10 cellular contexts compared by ENCODE assay signal in genomic region chr1:226201029-226201593, GRCh38. TPM values are rescaled to one million over a fixed set of nuclear protein-coding genes. Genes with fewer than 3 reads are reported as not detected.
A peak's percentile ranks its signal among the peaks of the same experiment; 100 is the strongest.
DNase-seq lines count a peak whose midpoint lies in the region; ATAC-seq, FAIRE-seq and TF ChIP-seq lines count a peak whose summit lies in the region.
"Had no signal": no experiment of that assay in that cellular context is flagged by ENCODE, and none has a peak within 500 bp of the region (broad histone marks: within the 10 kb centered on the region; RNA-seq: fewer than 3 reads in every experiment).

No MANE protein-coding gene starts in this region.

- no peak overlapping the region for H4K91ac ChIP-seq in H1 (replicated peaks; ENCODE audit: insufficient read length, low read length)

- H3K9me3 Mint-ChIP-seq in stimulated activated naive CD8-positive, alpha-beta T cell treated with anti-CD3 and anti-CD28 coated beads, Interleukin-15, amount 100 ng/mL, for 72 hours = no peaks in the 10 kb centered on the region
- H3K9me3 Mint-ChIP-seq: dendritic cell treated with granulocyte-macrophage colony-stimulating factor and Interleukin-4, amounts not matched to agents 40 ng/mL and 50 ng/mL, for 4 days; natural killer cell had no signal

- CTCF ChIA-PET in H1 (lab: Charles Lee; ENCODE audit: partially characterized antibody) = interaction anchor here (0.6 to 10.3 kb wide), 30 partner anchors 9 to 166 kb away, joined by 3 to 139 read pairs (median 4); partner anchors contain the start of gene MIXL1

- no peaks in the 10 kb centered on the region for H4K20me1 ChIP-seq in H1 (replicated peaks in 1 of 2; ENCODE audit: control insufficient read depth in 1 of 2, insufficient read depth in 2 of 2, low read length in 2 of 2)

- ATAC-seq in stimulated activated naive CD8-positive, alpha-beta T cell treated with anti-CD3 and anti-CD28 coated beads, Interleukin-15, amount 100 ng/mL, for 72 hours = peak; percentile 44
- no peak for ATAC-seq in stimulated activated naive CD8-positive, alpha-beta T cell treated with anti-CD3 and anti-CD28 coated beads, Interleukin-15, Interleukin-2, amounts not matched to agents 100 U/mL and 50 U/mL, for 24 hours
- no peak for ATAC-seq in HG03439 (IDR thresholded peaks at IDR 0.05; ENCODE audit: unreplicated experiment)
- ATAC-seq in GM21390 (IDR thresholded peaks at IDR 0.05; ENCODE audit: unreplicated experiment) = no peak
- ATAC-seq: natural killer cell had no signal

- no peaks in the 10 kb centered on the region; a peak in 1 of 7 replicates for H3K27me3 ChIP-seq in H1 (replicated peaks in 1 of 4; ENCODE audit: control insufficient read depth in 3 of 4, extremely low read depth in 1 of 4, insufficient read depth in 3 of 4, low read length in 3 of 4)

- no peak overlapping the region for H3K18ac ChIP-seq in H1 (ENCODE audit: extremely low read depth, low read length)

- H3K27ac Mint-ChIP-seq in stimulated activated naive CD8-positive, alpha-beta T cell treated with anti-CD3 and anti-CD28 coated beads, Interleukin-15, amount 100 ng/mL, for 72 hours = no peak overlapping the region
- H3K27ac Mint-ChIP-seq: dendritic cell treated with granulocyte-macrophage colony-stimulating factor and Interleukin-4, amounts not matched to agents 40 ng/mL and 50 ng/mL, for 4 days; natural killer cell had no signal

- no peak overlapping the region for H3K4me3 Mint-ChIP-seq in stimulated activated naive CD8-positive, alpha-beta T cell treated with anti-CD3 and anti-CD28 coated beads, Interleukin-15, amount 100 ng/mL, for 72 hours
- H3K4me3 Mint-ChIP-seq: dendritic cell treated with granulocyte-macrophage colony-stimulating factor and Interleukin-4, amounts not matched to agents 40 ng/mL and 50 ng/mL, for 4 days; natural killer cell had no signal

- no peak overlapping the region for H2AFZ ChIP-seq in H1 (ENCODE audit: low read length)

- no peak overlapping the region for H4K5ac ChIP-seq in H1 (ENCODE audit: insufficient read length, low read depth, low read length)

- H2BK20ac ChIP-seq in H1 (ENCODE audit: low read length) = no peak overlapping the region

- no peak overlapping the region for H2BK15ac ChIP-seq in H1 (ENCODE audit: low read length)

- TF ChIP-seq CTCF in H1 (IDR thresholded peaks at IDR 0.05; ENCODE audit: control extremely low read depth in 1 of 3, insufficient read depth in 1 of 3, low read depth in 1 of 3, low read length in 3 of 3) = peak; percentile 42 to 66 (median 63)

- no peak overlapping the region for H3K4me3 ChIP-seq in H1 (ENCODE audit: extremely low read depth in 1 of 4, insufficient read depth in 2 of 4, low read depth in 3 of 4, low read length in 4 of 4)

- H3K36me3 ChIP-seq in H1 (ENCODE audit: control insufficient read depth in 2 of 4, insufficient read depth in 4 of 4, low read length in 3 of 4) = no peaks in the 10 kb centered on the region

- H3K9me3 ChIP-seq in H1 (ENCODE audit: insufficient read depth in 2 of 2, low read depth in 1 of 2, low read length in 1 of 2) = no peaks in the 10 kb centered on the region

- H2BK120ac ChIP-seq in H1 (replicated peaks; ENCODE audit: low read depth, low read length) = no peak overlapping the region

- no peak for FAIRE-seq in H1 (lab: Jason Lieb, UNC)

- H4K8ac ChIP-seq in H1 (ENCODE audit: extremely low read depth, insufficient read depth, low read length) = no peak overlapping the region

- H3K4me2 ChIP-seq in H1 (ENCODE audit: insufficient read depth in 1 of 2, low read depth in 2 of 2, low read length in 2 of 2) = no peak overlapping the region

- H3K23me2 ChIP-seq in H1 (ENCODE audit: low read depth, low read length) = no peaks in the 10 kb centered on the region

- no peaks in the 10 kb centered on the region for H3K79me1 ChIP-seq in H1 (ENCODE audit: low read depth, low read length)

- no peak for DNase-seq in stimulated activated naive CD8-positive, alpha-beta T cell treated with anti-CD3 and anti-CD28 coated beads, Interleukin-15, amount 100 ng/mL, for 72 hours
- no peak for DNase-seq in stimulated activated naive CD8-positive, alpha-beta T cell treated with anti-CD3 and anti-CD28 coated beads, Interleukin-15, Interleukin-2, amounts not matched to agents 100 U/mL and 50 U/mL, for 24 hours
- DNase-seq in Kasumi-1 (lab: John Stamatoyannopoulos, UW) = peak; percentile 35 to 63
- no peak for DNase-seq in H1 (ENCODE audit: low read depth in 1 of 2, low spot score in 2 of 2)
- no peak for DNase-seq in AG08395 (ENCODE audit: low spot score)
- no peak for DNase-seq in DMS79 treated with DMSO at 0.1 percent for 48 hours (lab: John Stamatoyannopoulos, UW)
- DNase-seq: natural killer cell had no signal

- peaks cover 0 to 4% (median 2%) of the 10 kb centered on the region in 4 experiments; a peak in 3 of 7 replicates for H3K4me1 ChIP-seq in H1 (replicated peaks in 1 of 4; ENCODE audit: control insufficient read depth in 3 of 4, insufficient read depth in 4 of 4, low read length in 3 of 4)

- no peak for TF ChIP-seq EP300 in H1 (IDR thresholded peaks at IDR 0.05; ENCODE audit: borderline replicate concordance in 1 of 2, low read depth in 2 of 2, low read length in 2 of 2)

- H3K23ac ChIP-seq in H1 (ENCODE audit: insufficient read length) = no peak overlapping the region

- no peak overlapping the region for H2AK5ac ChIP-seq in H1 (ENCODE audit: low read depth, low read length)

- no peak overlapping the region for H2BK12ac ChIP-seq in H1 (ENCODE audit: low read depth, low read length)

- 45% methylated on average over 5 of the region's 5 CpGs; no CpG with 5 or more reads in 1 of the 2 experiments for WGBS in H1 (ENCODE audit: extremely low coverage in 1 of 2, insufficient coverage in 1 of 2, insufficient read length in 1 of 2, insufficient replicate concordance in 2 of 2, low coverage in 1 of 2, low lambda C conversion rate in 2 of 2, missing lambda C conversion rate in 1 of 2), 2 experiments

- H3K9ac ChIP-seq in H1 (replicated peaks in 1 of 4; ENCODE audit: extremely low read depth in 1 of 4, low read depth in 3 of 4, low read length in 3 of 4) = no peak overlapping the region

- no peak overlapping the region for H3K4ac ChIP-seq in H1 (replicated peaks; ENCODE audit: insufficient read length, low read depth, low read length)

- no peak overlapping the region for H3K27ac ChIP-seq in H1 (ENCODE audit: low read depth, low read length)

- H3K4me1 Mint-ChIP-seq in stimulated activated naive CD8-positive, alpha-beta T cell treated with anti-CD3 and anti-CD28 coated beads, Interleukin-15, amount 100 ng/mL, for 72 hours = peaks cover 6% of the 10 kb centered on the region

- POLR2A ChIA-PET in H1 (lab: Charles Lee; ENCODE audit: partially characterized antibody) = interaction anchor here (1.0 to 1.9 kb wide), 2 partner anchors 25 to 75 kb away, joined by 3 to 5 read pairs; no protein-coding TSS in a partner anchor

- H2BK5ac ChIP-seq in H1 (ENCODE audit: low read depth, low read length) = no peak overlapping the region

- H3K79me2 ChIP-seq in H1 (ENCODE audit: control insufficient read depth in 1 of 2, insufficient read depth in 2 of 2, low read length in 2 of 2) = no peaks in the 10 kb centered on the region

- H3K56ac ChIP-seq in H1 (replicated peaks; ENCODE audit: insufficient read length, low read depth, low read length) = no peak overlapping the region

- TF ChIP-seq POLR2A in H1 (IDR thresholded peaks at IDR 0.05; ENCODE audit: control extremely low read depth in 1 of 2, low read depth in 2 of 2, low read length in 2 of 2) = no peak

- H3K14ac ChIP-seq in H1 (ENCODE audit: insufficient read length) = no peak overlapping the region

- H3K27me3 Mint-ChIP-seq in stimulated activated naive CD8-positive, alpha-beta T cell treated with anti-CD3 and anti-CD28 coated beads, Interleukin-15, amount 100 ng/mL, for 72 hours = peaks cover 9% of the 10 kb centered on the region
- H3K27me3 Mint-ChIP-seq: dendritic cell treated with granulocyte-macrophage colony-stimulating factor and Interleukin-4, amounts not matched to agents 40 ng/mL and 50 ng/mL, for 4 days had no signal

- peak; percentile 71 to 80 for TF ChIP-seq RAD21 in H1 (IDR thresholded peaks at IDR 0.05 in 1 of 2, conservative IDR thresholded peaks at IDR 0.05 in 1 of 2; ENCODE audit: low read depth in 2 of 2, low read length in 2 of 2)

TF ChIP-seq in H1, 55 proteins besides CTCF, POLR2A, EP300 and RAD21 (continues in another document):
- TF ChIP-seq, protein P1, sequence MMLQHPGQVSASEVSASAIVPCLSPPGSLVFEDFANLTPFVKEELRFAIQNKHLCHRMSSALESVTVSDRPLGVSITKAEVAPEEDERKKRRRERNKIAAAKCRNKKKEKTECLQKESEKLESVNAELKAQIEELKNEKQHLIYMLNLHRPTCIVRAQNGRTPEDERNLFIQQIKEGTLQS (IDR thresholded peaks at IDR 0.05; ENCODE audit: insufficient read depth, low read depth, low read length) = no peak
- TF ChIP-seq SIX5 (IDR thresholded peaks at IDR 0.05; ENCODE audit: low read depth, low read length) = no peak
- TF ChIP-seq FOSL1 (IDR thresholded peaks at IDR 0.05; ENCODE audit: insufficient read depth, low read depth, low read length) = no peak
- no peak for TF ChIP-seq HDAC2 (IDR thresholded peaks at IDR 0.05; ENCODE audit: borderline replicate concordance in 1 of 2, low read depth in 2 of 2, low read length in 2 of 2)
- no peak for TF ChIP-seq TAF1 (IDR thresholded peaks at IDR 0.05; ENCODE audit: low read depth, low read length)
- no peak for TF ChIP-seq RFX5 (IDR thresholded peaks at IDR 0.05; ENCODE audit: borderline replicate concordance, low read depth, low read length)
- TF ChIP-seq SRF (IDR thresholded peaks at IDR 0.05; ENCODE audit: low read depth, low read length) = no peak

RNA-seq across cellular contexts. Expression of gene ACBD3, which starts 14.6 kb away (rescaled TPM):
- total RNA-seq in H1 (2021; fragmentation: NEBNext Ultra II Directional; extraction: Animal tissue kit (Norgen Biotek cat#: 25700)) = 28.2 and 29.4 TPM in 2 replicates
- polyA plus RNA-seq in H1 (2011; rRNA removed) = 4.1 and 8.4 TPM in 2 replicates
- 13.3 TPM for polyA plus RNA-seq in H1 (2011; cell fraction: cytosol; rRNA removed)
- polyA plus RNA-seq in H1 (2011; cell fraction: nucleus; rRNA removed) = 3.3 TPM
- 13.0 to 20.7 TPM (median 14.7 TPM) in 4 replicates for polyA plus RNA-seq in H1 (2012, experiment 1 of 2)
- polyA plus RNA-seq in H1 (2012, experiment 2 of 2) = 8.4 TPM
- polyA plus RNA-seq in H1 (2013, experiment 1 of 2) = 14.7 TPM
- 14.5 TPM for polyA plus RNA-seq in H1 (2013, experiment 2 of 2)
- polyA minus RNA-seq in H1 (2011; rRNA and poly(A)+ RNA removed) = 14.5 and 17.4 TPM in 2 replicates
- polyA minus RNA-seq in H1 (2011; cell fraction: cytosol; rRNA and poly(A)+ RNA removed) = 22.2 TPM
- polyA minus RNA-seq in H1 (2011; cell fraction: nucleus; rRNA and poly(A)+ RNA removed) = 9.6 TPM

RNA-seq across cellular contexts. Expression of gene MIXL1, which starts 22.4 kb away (rescaled TPM):
- total RNA-seq in H1 (2021; fragmentation: NEBNext Ultra II Directional; extraction: Animal tissue kit (Norgen Biotek cat#: 25700)) = 1.5 and 2.7 TPM in 2 replicates
- polyA plus RNA-seq in H1 (2011; rRNA removed) = 1.1 and 1.8 TPM in 2 replicates
- polyA plus RNA-seq in H1 (2011; cell fraction: cytosol; rRNA removed) = 0.92 TPM
- polyA plus RNA-seq in H1 (2011; cell fraction: nucleus; rRNA removed) = 0.51 TPM
- polyA plus RNA-seq in H1 (2012, experiment 1 of 2) = 0.74 to 2.0 TPM (median 1.5 TPM) in 4 replicates
- 2.5 TPM for polyA plus RNA-seq in H1 (2012, experiment 2 of 2)
- polyA plus RNA-seq in H1 (2013, experiment 1 of 2) = 1.9 TPM
- polyA plus RNA-seq in H1 (2013, experiment 2 of 2) = 1.7 TPM
- polyA minus RNA-seq in H1 (2011; rRNA and poly(A)+ RNA removed) = 0.59 and 0.73 TPM in 2 replicates
- polyA minus RNA-seq in H1 (2011; cell fraction: cytosol; rRNA and poly(A)+ RNA removed) = not detected
- polyA minus RNA-seq in H1 (2011; cell fraction: nucleus; rRNA and poly(A)+ RNA removed) = 0.40 TPM

Comparison
In these comparisons a context has a peak if more than half of its experiments do, and no peak if none do; other contexts are left out.
1. DNase-seq: peak in Kasumi-1 (2 of 2); none in stimulated activated naive CD8-positive, alpha-beta T cell treated with anti-CD3 and anti-CD28 coated beads, Interleukin-15, amount 100 ng/mL, for 72 hours (0 of 2), stimulated activated naive CD8-positive, alpha-beta T cell treated with anti-CD3 and anti-CD28 coated beads, Interleukin-15, Interleukin-2, amounts not matched to agents 100 U/mL and 50 U/mL, for 24 hours (single experiment), H1 (0 of 2), AG08395 (single experiment) and DMS79 treated with DMSO at 0.1 percent for 48 hours (single experiment).